Comparison of ENCODE assay signal across 15 cellular contexts in genomic region chr17:4170639-4171280, GRCh38. TPM values are rescaled to one million over a fixed set of nuclear protein-coding genes. Genes with fewer than 3 reads are reported as not detected.
A peak's percentile ranks its signal among the peaks of the same experiment; 100 is the strongest.
DNase-seq lines count a peak whose midpoint lies in the region; ATAC-seq and TF ChIP-seq lines count a peak whose summit lies in the region.
"Had no signal": no experiment of that assay in that cellular context is flagged by ENCODE, and none has a peak within 500 bp of the region (broad histone marks: within the 10 kb centered on the region; RNA-seq: fewer than 3 reads in every experiment).

No MANE protein-coding gene starts in this region.

- no peaks in the 10 kb centered on the region for H3K9me3 ChIP-seq in right cardiac atrium (ENCODE audit: control insufficient read depth, low read length)
- no peaks in the 10 kb centered on the region for H3K9me3 ChIP-seq in naive thymus-derived CD4-positive, alpha-beta T cell (ENCODE audit: control insufficient read depth in 2 of 3, low read length in 3 of 3)
- H3K9me3 ChIP-seq in ascending aorta, result no peaks in the 10 kb centered on the region

- DNase-seq in right cardiac atrium (peak in 2 of 3 donors; percentile 47), Right ventricle myocardium inferior (ENCODE audit: missing footprints) (no peak), RWPE1 (ENCODE audit: low spot score) (no peak), cerebellar cortex (ENCODE audit: low spot score) (no peak), ascending aorta (ENCODE audit: low spot score in 2 of 2) (no peak)
- DNase-seq in naive thymus-derived CD4-positive, alpha-beta T cell, result no peak
- DNase-seq: Calu3; CD4-positive, alpha-beta memory T cell; DMS153; Karpas-422; MV-4-11; NCI-H187; NCI-H510A; NK-92 treated with Interleukin-12 subunit alpha and Interleukin-12 subunit beta, amount 100 ng/mL, for 24 hours had no signal

- peaks cover 21 to 59% (median 44%) of the 10 kb centered on the region in 7 donors for H3K4me1 Mint-ChIP-seq in naive thymus-derived CD4-positive, alpha-beta T cell

- H3K9me3 Mint-ChIP-seq in naive thymus-derived CD4-positive, alpha-beta T cell, result no peaks in the 10 kb centered on the region
- H3K9me3 Mint-ChIP-seq: CD4-positive, alpha-beta memory T cell had no signal

- no peaks in the 10 kb centered on the region for H3K4me1 ChIP-seq in right cardiac atrium (ENCODE audit: control insufficient read depth, insufficient read depth, low read length)
- peaks cover 27 to 35% of the 10 kb centered on the region in 2 donors for H3K4me1 ChIP-seq in naive thymus-derived CD4-positive, alpha-beta T cell (ENCODE audit: control insufficient read depth in 2 of 2, insufficient read depth in 2 of 2, low read length in 2 of 2)
- H3K4me1 ChIP-seq in ascending aorta, result no peaks in the 10 kb centered on the region

- H3K27me3 ChIP-seq in right cardiac atrium (ENCODE audit: control insufficient read depth, insufficient read depth), result no peaks in the 10 kb centered on the region
- no peaks in the 10 kb centered on the region for H3K27me3 ChIP-seq in naive thymus-derived CD4-positive, alpha-beta T cell (ENCODE audit: control insufficient read depth in 2 of 2, insufficient read depth in 2 of 2, low read length in 2 of 2)
- H3K27me3 ChIP-seq in ascending aorta, result no peaks in the 10 kb centered on the region

- POLR2A ChIA-PET in RWPE1 (lab: Yijun Ruan, JAX; ENCODE audit: low non-redundant PET), result no interaction called here
- POLR2A ChIA-PET in naive thymus-derived CD4-positive, alpha-beta T cell (lab: Charles Lee), result interaction anchor here (0.8 to 9.8 kb wide), 3 partner anchors 8 to 30 kb away, joined by 3 to 132 read pairs (median 4); partner anchors contain the start of genes CYB5D2 and ZZEF1

- TF ChIP-seq CTCF in RWPE1 (conservative IDR thresholded peaks at IDR 0.05; ENCODE audit: low read depth) (no peak), ascending aorta (IDR thresholded peaks at IDR 0.05) (no peak)

- CTCF ChIA-PET in RWPE1 (lab: Yijun Ruan, JAX), result no interaction called here
- CTCF ChIA-PET in naive thymus-derived CD4-positive, alpha-beta T cell (lab: Charles Lee), result no interaction called here

- no peak overlapping the region for H3K4me3 ChIP-seq in right cardiac atrium (ENCODE audit: low read length)
- no peak overlapping the region for H3K4me3 ChIP-seq in naive thymus-derived CD4-positive, alpha-beta T cell (ENCODE audit: low read length)
- no peak overlapping the region for H3K4me3 ChIP-seq in ascending aorta

- intact Hi-C loops in right cardiac atrium (cut with DNase I), result no loop called here
- intact Hi-C loops in Right ventricle myocardium inferior (cut with DNase I), result no loop called here
- intact Hi-C loops in naive thymus-derived CD4-positive, alpha-beta T cell (cut with micrococcal nuclease), result no loop called here
- intact Hi-C loops in ascending aorta (cut with DNase I), result no loop called here

- no peak overlapping the region for H3K4me3 Mint-ChIP-seq in naive thymus-derived CD4-positive, alpha-beta T cell
- H3K4me3 Mint-ChIP-seq: CD4-positive, alpha-beta memory T cell had no signal

- ATAC-seq in right cardiac atrium (no peak), Right ventricle myocardium inferior (no peak), GM19395 (IDR thresholded peaks at IDR 0.05; ENCODE audit: unreplicated experiment) (no peak)
- no peak for ATAC-seq in naive thymus-derived CD4-positive, alpha-beta T cell

- peaks cover 16 to 48% (median 41%) of the 10 kb centered on the region in 5 donors for H3K36me3 Mint-ChIP-seq in naive thymus-derived CD4-positive, alpha-beta T cell

- H3K27ac Mint-ChIP-seq in naive thymus-derived CD4-positive, alpha-beta T cell, result peak overlapping the region in 6 of 9 donors; percentile 38 to 89 (median 60)

- WGBS in right cardiac atrium, result 91% methylated on average over 27 of the region's 27 CpGs

- no peak overlapping the region for H3K27ac ChIP-seq in right cardiac atrium (ENCODE audit: low read length)
- H3K27ac ChIP-seq in RWPE1, result peak overlapping the region; percentile 10; the same call in 1 of the 2 replicates
- no peak overlapping the region for H3K27ac ChIP-seq in naive thymus-derived CD4-positive, alpha-beta T cell (ENCODE audit: low read depth, low read length)
- H3K27ac ChIP-seq in ascending aorta, result no peak overlapping the region

- no peaks in the 10 kb centered on the region for H3K27me3 Mint-ChIP-seq in naive thymus-derived CD4-positive, alpha-beta T cell
- H3K27me3 Mint-ChIP-seq: CD4-positive, alpha-beta memory T cell had no signal

- H3K36me3 ChIP-seq in naive thymus-derived CD4-positive, alpha-beta T cell (ENCODE audit: control insufficient read depth in 2 of 3, insufficient read depth in 3 of 3, low read length in 3 of 3), result peaks cover 42 to 77% (median 47%) of the 10 kb centered on the region in 3 experiments
- peaks cover 86 to 98% of the 10 kb centered on the region in 2 donors for H3K36me3 ChIP-seq in ascending aorta

RNA-seq across cellular contexts. Expression of gene CYB5D2, which starts 27.8 kb away (rescaled TPM):
- total RNA-seq in right cardiac atrium (10 to 100 TPM; 11.2 to 17.0 (median 12.8) TPM), Right ventricle myocardium inferior (7.5 TPM), ascending aorta (17.7 TPM)
- polyA plus RNA-seq in right cardiac atrium, result 22.3 TPM
- total RNA-seq in naive thymus-derived CD4-positive, alpha-beta T cell, result 10 to 100 TPM in 2 of 5 experiments, 1 to 10 TPM in 3; 6.5 to 11.4 (median 8.3) TPM
- polyA plus RNA-seq in naive thymus-derived CD4-positive, alpha-beta T cell, result 10 to 100 TPM; 17.5 to 17.7 TPM

RNA-seq across cellular contexts. Expression of gene ZZEF1, which starts 27.9 kb away (rescaled TPM):
- total RNA-seq in right cardiac atrium (10 to 100 TPM; 29.1 to 37.5 (median 32.7) TPM), Right ventricle myocardium inferior (30.4 TPM), ascending aorta (67.2 TPM)
- 15.2 TPM for polyA plus RNA-seq in right cardiac atrium
- 100 to 1,000 TPM in 1 of 5 experiments, 10 to 100 TPM in 4; 62.1 to 101 (median 97.4) TPM for total RNA-seq in naive thymus-derived CD4-positive, alpha-beta T cell
- polyA plus RNA-seq in naive thymus-derived CD4-positive, alpha-beta T cell, result 10 to 100 TPM in 1 of 2 donors, 1 to 10 TPM in 1; 8.0 to 10.1 TPM

Comparison
In these comparisons a context has a peak if more than half of its experiments do, and no peak if none do; other contexts are left out.
1. DNase-seq: peak in right cardiac atrium (2 of 3); none in Right ventricle myocardium inferior (single experiment), RWPE1 (single experiment), naive thymus-derived CD4-positive, alpha-beta T cell (0 of 9), cerebellar cortex (single experiment) and ascending aorta (0 of 2).